8 cellular contexts compared by ENCODE assay signal in genomic region chr10:69088801-69089501, GRCh38. TPM values are rescaled to one million over a fixed set of nuclear protein-coding genes. Genes with fewer than 3 reads are reported as not detected.
DNase-seq lines count a peak whose midpoint lies in the region; ATAC-seq and TF ChIP-seq lines count a peak whose summit lies in the region.

No MANE protein-coding gene starts in this region.

- TF ChIP-seq POLR2A in sigmoid colon (IDR thresholded peaks at IDR 0.05) = peak in 1 of 2 donors; percentile 21

- H3K27me3 ChIP-seq in OCI-LY1 (ENCODE audit: insufficient read depth, low read length) (no peaks in the 10 kb centered on the region), sigmoid colon (no peaks in the 10 kb centered on the region)

- WGBS in sigmoid colon, 2 donors = 55 to 79% methylated on average over 10 of the region's 10 CpGs

- H3K9me3 ChIP-seq in OCI-LY1 (ENCODE audit: low read length) (no peaks in the 10 kb centered on the region), sigmoid colon (no peaks in the 10 kb centered on the region)

- H3K9ac ChIP-seq in OCI-LY1 (ENCODE audit: low read length) = peak overlapping the region; percentile 81

- H3K9me2 ChIP-seq in OCI-LY1 (ENCODE audit: low read depth, low read length) = no peaks in the 10 kb centered on the region

- no peak overlapping the region for H2AFZ ChIP-seq in OCI-LY1 (ENCODE audit: low read length)

- TF ChIP-seq CTCF in OCI-LY1 (IDR thresholded peaks at IDR 0.05; ENCODE audit: low read length) (no peak), sigmoid colon (IDR thresholded peaks at IDR 0.05) (no peak)

- H3F3A ChIP-seq in OCI-LY1 (ENCODE audit: insufficient read depth, low read length) = peaks cover 13% of the 10 kb centered on the region

- H3K27ac ChIP-seq in OCI-LY1 (ENCODE audit: low read depth, low read length, poor library complexity, severe bottlenecking) = peak overlapping the region; percentile 94
- H3K27ac ChIP-seq in sigmoid colon = peak overlapping the region; percentile 61 to 79 (median 70)

- ATAC-seq in GM18867 (IDR thresholded peaks at IDR 0.05; ENCODE audit: unreplicated experiment) (peak; percentile 23), HG02678 (IDR thresholded peaks at IDR 0.05; ENCODE audit: unreplicated experiment) (no peak)

- intact Hi-C loops in sigmoid colon (cut with DNase I) = no loop called here

- DNase-seq in dedifferentiated amniotic fluid mesenchymal stem cell (ENCODE audit: extremely low spot score) (peak; percentile 71), sigmoid colon (no peak), NCI-H1436 (lab: John Stamatoyannopoulos, UW) (no peak), NCI-H69 (lab: John Stamatoyannopoulos, UW) (no peak), NCI-H1092 treated with DMSO at 0.1 percent for 48 hours (lab: John Stamatoyannopoulos, UW) (no peak)

- peak in 1 of 4 donors; percentile 26 for TF ChIP-seq EP300 in sigmoid colon (IDR thresholded peaks at IDR 0.05)

- H3K4me1 ChIP-seq in OCI-LY1 (ENCODE audit: insufficient read depth, low read length, severe bottlenecking) (peaks cover 65% of the 10 kb centered on the region), sigmoid colon (no peaks in the 10 kb centered on the region)

- H3K36me3 ChIP-seq in OCI-LY1 (ENCODE audit: insufficient read depth, low read length) = no peaks in the 10 kb centered on the region
- H3K36me3 ChIP-seq in sigmoid colon = no peaks in the 10 kb centered on the region

- H3K79me2 ChIP-seq in OCI-LY1 (ENCODE audit: insufficient read depth, low read length) = peaks cover 13% of the 10 kb centered on the region; the same call in 1 of the 2 replicates

- peak overlapping the region; percentile 72 for H3K4me3 ChIP-seq in OCI-LY1 (ENCODE audit: low read depth, low read length, poor library complexity, severe bottlenecking)
- peak overlapping the region; percentile 15 to 39 (median 22) for H3K4me3 ChIP-seq in sigmoid colon

- peak overlapping the region; percentile 98 for H3K4me2 ChIP-seq in OCI-LY1 (ENCODE audit: low read length)

- H4K20me1 ChIP-seq in OCI-LY1 (ENCODE audit: insufficient read depth, low read length) = no peaks in the 10 kb centered on the region

RNA-seq across cellular contexts. Expression of gene SRGN, which starts 1.0 kb away (rescaled TPM):
- total RNA-seq in sigmoid colon = 10 to 100 TPM; 45.7 to 93.1 (median 81.6) TPM
- 100 to 1,000 TPM in 2 of 3 donors, 10 to 100 TPM in 1; 28.2 to 140 (median 124) TPM for polyA plus RNA-seq in sigmoid colon

RNA-seq across cellular contexts. Expression of gene VPS26A, which starts 35.0 kb away (rescaled TPM):
- total RNA-seq in sigmoid colon = 10 to 100 TPM; 35.7 to 59.2 (median 44.7) TPM
- polyA plus RNA-seq in sigmoid colon = 10 to 100 TPM; 35.7 to 73.1 (median 51.1) TPM
